Comparison of ENCODE assay signal across 8 cellular contexts in the genomic region with DNA sequence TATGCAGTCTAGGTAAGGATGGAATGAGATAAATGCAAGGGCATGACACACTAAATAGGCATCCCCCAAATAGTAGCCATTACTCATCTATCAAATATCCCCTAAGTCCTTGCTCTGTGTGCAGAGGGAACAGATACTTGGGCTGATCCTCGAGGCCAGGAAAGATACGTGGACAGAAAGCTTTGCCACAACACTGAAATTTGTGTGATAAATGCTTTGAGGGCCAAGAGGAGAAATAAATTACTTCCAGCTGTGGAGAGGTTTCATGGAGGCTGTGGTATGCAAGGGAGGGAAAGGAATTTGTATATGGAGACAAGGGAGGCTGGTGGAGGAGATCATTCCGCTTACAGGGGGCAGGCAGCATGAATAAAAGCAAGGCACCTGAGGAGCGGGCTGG. TPM values are rescaled to one million over a fixed set of nuclear protein-coding genes. Genes with fewer than 3 reads are reported as not detected.
DNase-seq lines count a peak whose midpoint lies in the region; ATAC-seq, FAIRE-seq and TF ChIP-seq lines count a peak whose summit lies in the region.

No MANE protein-coding gene starts in this region.

- H3K27ac ChIP-seq in ascending aorta, result peak overlapping the region; percentile 86 to 89

- no peak for DNase-seq in GM12891 (ENCODE audit: insufficient read length, low spot score)
- DNase-seq in ascending aorta (ENCODE audit: low spot score in 2 of 2), result no peak
- DNase-seq in left cardiac atrium, result no peak
- peak; percentile 77 for DNase-seq in skeletal muscle cell (ENCODE audit: low read depth)
- no peak for DNase-seq in Kasumi-1 (lab: John Stamatoyannopoulos, UW)
- no peak for DNase-seq in activated CD4-positive, alpha-beta T cell treated with anti-CD3 and anti-CD28 coated beads, Interleukin-2, amount 10 ng/mL, durations not matched to agents 24 days and 14 days
- no peak for DNase-seq in GM20000 (ENCODE audit: low spot score)

- TF ChIP-seq CTCF in ascending aorta (IDR thresholded peaks at IDR 0.05) (no peak), GM20000 (IDR thresholded peaks at IDR 0.05; ENCODE audit: extremely low read depth, missing control alignments) (no peak)

- H3K4me3 ChIP-seq in ascending aorta (peak overlapping the region in 1 of 2 donors; percentile 9), skeletal muscle cell (ENCODE audit: low read depth, low read length) (no peak overlapping the region)

- H3K9me3 Mint-ChIP-seq in activated CD4-positive, alpha-beta T cell treated with anti-CD3 and anti-CD28 coated beads, Interleukin-2, amount 10 ng/mL, durations not matched to agents 24 days and 14 days, result no peaks in the 10 kb centered on the region

- peak; percentile 43 for FAIRE-seq in GM12891 (lab: Jason Lieb, UNC)

- no peaks in the 10 kb centered on the region for H3K27me3 Mint-ChIP-seq in activated CD4-positive, alpha-beta T cell treated with anti-CD3 and anti-CD28 coated beads, Interleukin-2, amount 10 ng/mL, durations not matched to agents 24 days and 14 days

- H3K4me1 Mint-ChIP-seq in activated CD4-positive, alpha-beta T cell treated with anti-CD3 and anti-CD28 coated beads, Interleukin-2, amount 10 ng/mL, durations not matched to agents 24 days and 14 days, result peaks cover 14% of the 10 kb centered on the region

- no peak for TF ChIP-seq POLR2A in GM12891 (IDR thresholded peaks at IDR 0.05; ENCODE audit: low read depth, low read length)

- no peaks in the 10 kb centered on the region for H3K27me3 ChIP-seq in ascending aorta

- H3K36me3 Mint-ChIP-seq in activated CD4-positive, alpha-beta T cell treated with anti-CD3 and anti-CD28 coated beads, Interleukin-2, amount 10 ng/mL, durations not matched to agents 24 days and 14 days (ENCODE audit: low read depth), result peaks cover 25% of the 10 kb centered on the region

- H3K4me1 ChIP-seq in ascending aorta, result peaks cover 4 to 29% of the 10 kb centered on the region in 2 donors

- H3K27ac Mint-ChIP-seq in activated CD4-positive, alpha-beta T cell treated with anti-CD3 and anti-CD28 coated beads, Interleukin-2, amount 10 ng/mL, durations not matched to agents 24 days and 14 days, result no peak overlapping the region

- intact Hi-C loops in ascending aorta (cut with DNase I) (loop anchor here (1.0 to 2.0 kb wide), 6 partner anchors 21 to 293 kb away; a partner anchor contains a TSS), left cardiac atrium (cut with DNase I) (loop anchor here (2.0 to 5.0 kb wide), 2 partner anchors 79 to 293 kb away; a partner anchor contains a TSS)
- intact Hi-C loops in activated CD4-positive, alpha-beta T cell treated with anti-CD3 and anti-CD28 coated beads, Interleukin-2, amount 10 ng/mL, durations not matched to agents 24 days and 14 days (cut with micrococcal nuclease), result loop anchor here (1.0 to 10.0 kb wide), 3 partner anchors 18 to 295 kb away; a partner anchor contains a TSS

- ATAC-seq in left cardiac atrium (peak; percentile 25 to 67), GM19023 (IDR thresholded peaks at IDR 0.05; ENCODE audit: unreplicated experiment) (no peak)

- H3K9me3 ChIP-seq in ascending aorta, result no peaks in the 10 kb centered on the region

- peaks cover 5 to 8% of the 10 kb centered on the region in 2 donors for H3K36me3 ChIP-seq in ascending aorta

- H3K4me3 Mint-ChIP-seq in activated CD4-positive, alpha-beta T cell treated with anti-CD3 and anti-CD28 coated beads, Interleukin-2, amount 10 ng/mL, durations not matched to agents 24 days and 14 days, result no peak overlapping the region

TF ChIP-seq in GM12891, 5 proteins besides CTCF, POLR2A, EP300 and RAD21:
- TF ChIP-seq PAX5 (IDR thresholded peaks at IDR 0.05; ENCODE audit: insufficient read depth, low read length, severe bottlenecking) (no peak), POU2F2 (IDR thresholded peaks at IDR 0.05; ENCODE audit: low read depth, low read length) (no peak), TAF1 (IDR thresholded peaks at IDR 0.05; ENCODE audit: low read depth, low read length) (no peak)

RNA-seq across cellular contexts. Expression of a gene that starts 18.5 kb away (rescaled TPM):
- polyA plus RNA-seq in GM12891 (2012; ENCODE audit: low read depth, missing spikeins), result 200 TPM
- total RNA-seq in ascending aorta (179 TPM), left cardiac atrium (10 to 100 TPM; 65.6 to 71.9 TPM)
- total RNA-seq in activated CD4-positive, alpha-beta T cell treated with anti-CD3 and anti-CD28 coated beads, Interleukin-2, amount 10 ng/mL, durations not matched to agents 24 days and 14 days, result 75.6 and 78.4 TPM in 2 replicates

RNA-seq across cellular contexts. Expression of a gene that starts 31.8 kb away (rescaled TPM):
- polyA plus RNA-seq in GM12891 (2012; ENCODE audit: low read depth, missing spikeins), result 62.8 TPM
- total RNA-seq in ascending aorta, result 138 TPM
- 100 to 1,000 TPM; 103 to 128 TPM for total RNA-seq in left cardiac atrium
- total RNA-seq in activated CD4-positive, alpha-beta T cell treated with anti-CD3 and anti-CD28 coated beads, Interleukin-2, amount 10 ng/mL, durations not matched to agents 24 days and 14 days, result 362 and 367 TPM in 2 replicates

RNA-seq across cellular contexts. Expression of a gene that starts 53.2 kb away (rescaled TPM):
- 51.5 TPM for polyA plus RNA-seq in GM12891 (2012; ENCODE audit: low read depth, missing spikeins)
- total RNA-seq in ascending aorta (935 TPM), left cardiac atrium (1,000 to 10,000 TPM in 1 of 2 donors, 100 to 1,000 TPM in 1; 807 to 1,125 TPM)
- total RNA-seq in activated CD4-positive, alpha-beta T cell treated with anti-CD3 and anti-CD28 coated beads, Interleukin-2, amount 10 ng/mL, durations not matched to agents 24 days and 14 days, result not detected in 2 replicates

Comparison
In these comparisons a context has a peak if more than half of its experiments do, and no peak if none do; other contexts are left out.
1. RNA of a gene that starts 53.2 kb away (total RNA-seq): 807 to 1,125 TPM in left cardiac atrium and 935 TPM in ascending aorta (single experiment); not detected in activated CD4-positive, alpha-beta T cell treated with anti-CD3 and anti-CD28 coated beads, Interleukin-2, amount 10 ng/mL, durations not matched to agents 24 days and 14 days; every median in the first group is over 100 times any median in the second.